ENCODE assay signal across 9 cellular contexts in the genomic region with DNA sequence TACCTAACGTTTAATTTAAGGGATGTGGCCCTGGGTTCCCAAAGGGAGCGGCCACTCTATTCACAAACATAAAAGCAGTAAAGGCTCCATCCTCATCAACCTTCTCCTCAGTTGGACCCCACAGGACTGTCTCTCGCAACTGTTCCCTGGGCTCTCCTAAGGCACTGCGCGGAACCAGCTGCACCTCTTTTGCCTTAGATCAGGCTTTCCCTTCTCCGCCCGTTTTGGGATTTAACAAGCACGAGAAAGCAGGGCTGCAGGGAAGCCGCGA. TPM values are rescaled to one million over a fixed set of nuclear protein-coding genes. Genes with fewer than 3 reads are reported as not detected.
DNase-seq lines count a peak whose midpoint lies in the region; ATAC-seq, FAIRE-seq and TF ChIP-seq lines count a peak whose summit lies in the region.
"Had no signal": no experiment of that assay in that cellular context is flagged by ENCODE, and none has a peak within 500 bp of the region (broad histone marks: within the 10 kb centered on the region; RNA-seq: fewer than 3 reads in every experiment).

No MANE protein-coding gene starts in this region.

- H3K27ac Mint-ChIP-seq in natural killer cell, result peak overlapping the region; percentile 90 to 97

- no peak for TF ChIP-seq POLR2A in GM18505 (IDR thresholded peaks at IDR 0.05; ENCODE audit: borderline replicate concordance, extremely low read depth, insufficient read depth, insufficient read length)

- H3K9me3 Mint-ChIP-seq in natural killer cell, result no peaks in the 10 kb centered on the region

- TF ChIP-seq CTCF in natural killer cell (IDR thresholded peaks at IDR 0.05), result no peak

- no peaks in the 10 kb centered on the region for H3K27me3 ChIP-seq in duodenal mucosa (ENCODE audit: control insufficient read depth in 1 of 2, insufficient read depth in 2 of 2, low read length in 2 of 2)

- peak overlapping the region; percentile 85 to 94 for H3K9ac ChIP-seq in duodenal mucosa (ENCODE audit: low read depth in 1 of 2, low read length in 2 of 2)

- ATAC-seq in GM18505 (IDR thresholded peaks at IDR 0.05; ENCODE audit: unreplicated experiment) (peak; percentile 1), natural killer cell (no peak), GM18867 (IDR thresholded peaks at IDR 0.05; ENCODE audit: unreplicated experiment) (no peak)

- peaks cover 2 to 3% of the 10 kb centered on the region in 2 donors for H3K36me3 ChIP-seq in duodenal mucosa (ENCODE audit: control insufficient read depth in 1 of 2, insufficient read depth in 2 of 2, low read length in 2 of 2)

- H3K9me3 ChIP-seq in duodenal mucosa (ENCODE audit: control insufficient read depth in 1 of 2, low read length in 2 of 2), result no peaks in the 10 kb centered on the region

- H3K36me3 Mint-ChIP-seq in natural killer cell, result no peaks in the 10 kb centered on the region

- H3K4me3 ChIP-seq in duodenal mucosa (ENCODE audit: low read depth in 1 of 2, low read length in 2 of 2), result peak overlapping the region; percentile 91 to 95

- no peak for FAIRE-seq in frontal cortex (lab: Jason Lieb, UNC)

- no peaks in the 10 kb centered on the region for H3K27me3 Mint-ChIP-seq in natural killer cell (ENCODE audit: low read depth in 2 of 2)

- H3K27ac ChIP-seq in duodenal mucosa (ENCODE audit: low read depth, low read length), result no peak overlapping the region

- H3K4me1 Mint-ChIP-seq in natural killer cell, result peaks cover 34 to 38% of the 10 kb centered on the region in 2 donors

- intact Hi-C loops in natural killer cell (cut with micrococcal nuclease), result no loop called here

- DNase-seq in NCI-H69 (lab: John Stamatoyannopoulos, UW), result peak; percentile 31
- no peak for DNase-seq in natural killer cell
- DNase-seq in NOMO-1 treated with dmso at 0.1 percent for 144 hours (lab: John Stamatoyannopoulos, UW; ENCODE audit: unreplicated experiment), result no peak
- no peak for DNase-seq in stimulated activated CD4-positive, alpha-beta T cell treated with anti-CD3 and anti-CD28 coated beads, Interleukin-15, amount 100 ng/mL, for 24 hours
- no peak for DNase-seq in frontal cortex (ENCODE audit: low spot score in 2 of 2)

- H3K4me1 ChIP-seq in duodenal mucosa (ENCODE audit: control insufficient read depth in 1 of 2, insufficient read depth in 2 of 2, low read length in 2 of 2), result peaks cover 25 to 33% of the 10 kb centered on the region in 2 donors

- H3K4me3 Mint-ChIP-seq in natural killer cell, result peak overlapping the region; percentile 98

RNA-seq across cellular contexts. Expression of a gene that starts 0.7 kb away (rescaled TPM):
- total RNA-seq in natural killer cell (10 to 100 TPM; 53.9 to 99.6 (median 72.5) TPM), frontal cortex (21.6 TPM)

RNA-seq across cellular contexts. Expression of a gene that starts 38.1 kb away (rescaled TPM):
- total RNA-seq in natural killer cell (not detected), frontal cortex (not detected)
- total RNA-seq: subcutaneous adipose tissue had no signal

RNA-seq across cellular contexts. Expression of a gene that starts 56.1 kb away (rescaled TPM):
- total RNA-seq in natural killer cell (10 to 100 TPM; 75.5 to 95.4 (median 90.2) TPM), frontal cortex (29.3 TPM)
